1 cellular context compared by ENCODE assay signal in genomic region chr6:132279592-132280139, GRCh38.
TF ChIP-seq lines count a peak whose summit lies in the region.

No MANE protein-coding gene starts in this region.

TF ChIP-seq in HEK293, 187 proteins besides CTCF, POLR2A, EP300 and RAD21 (continued from another document and continues in another):
- TF ChIP-seq ZNF518A (tag by site-specific recombination; conservative IDR thresholded peaks at IDR 0.05; ENCODE audit: low read depth) (0 out of 2 replicates have a peak, but pooled peaks have one; percentile 26), ZFHX2 (tag by site-specific recombination; conservative IDR thresholded peaks at IDR 0.05) (no peak), ZNF701 (tag by site-specific recombination; IDR thresholded peaks at IDR 0.05) (no peak), ZNF529 (tag by site-specific recombination; IDR thresholded peaks at IDR 0.05; ENCODE audit: insufficient replicate concordance) (no peak), ZNF558 (tag by site-specific recombination; IDR thresholded peaks at IDR 0.05) (no peak), ZNF341 (tag by site-specific recombination; IDR thresholded peaks at IDR 0.05; ENCODE audit: low read depth) (no peak), ZNF654 (tag by site-specific recombination; IDR thresholded peaks at IDR 0.05; ENCODE audit: low read depth) (peak; percentile 99), ZNF280D (tag by site-specific recombination; IDR thresholded peaks at IDR 0.05) (no peak), ZNF37A (tag by site-specific recombination; IDR thresholded peaks at IDR 0.05) (no peak), GLIS1 (tag by site-specific recombination; IDR thresholded peaks at IDR 0.05) (no peak), ZSCAN4 (tag by site-specific recombination; IDR thresholded peaks at IDR 0.05) (no peak), KLF16 (tag by site-specific recombination; IDR thresholded peaks at IDR 0.05) (no peak), SP7 (tag by site-specific recombination; IDR thresholded peaks at IDR 0.05) (peak; percentile 45; the same call in 1 of the 2 replicates), ZNF791 (tag by site-specific recombination; IDR thresholded peaks at IDR 0.05) (no peak), ZNF785 (tag by site-specific recombination; IDR thresholded peaks at IDR 0.05) (no peak), TRIM28 (IDR thresholded peaks at IDR 0.05; ENCODE audit: borderline replicate concordance, low read length) (no peak; the same call in 1 of the 2 replicates), ZNF324 (tag by site-specific recombination; IDR thresholded peaks at IDR 0.05) (0 out of 2 replicates have a peak, but pooled peaks have one; percentile 49), ZBTB7A (tag by site-specific recombination; IDR thresholded peaks at IDR 0.05; ENCODE audit: low read depth) (no peak), ZNF2 (tag by site-specific recombination; IDR thresholded peaks at IDR 0.05) (peak; percentile 94), ZFP69B (tag by site-specific recombination; IDR thresholded peaks at IDR 0.05) (no peak), ZNF404 (tag by site-specific recombination; IDR thresholded peaks at IDR 0.05) (no peak), ZNF513 (tag by site-specific recombination; IDR thresholded peaks at IDR 0.05) (no peak), ZNF501 (tag by site-specific recombination; IDR thresholded peaks at IDR 0.05) (0 out of 2 replicates have a peak, but pooled peaks have one; percentile 25), ZNF394 (tag by site-specific recombination; IDR thresholded peaks at IDR 0.05; ENCODE audit: borderline replicate concordance) (no peak; the same call in 1 of the 2 replicates), ZNF658 (tag by site-specific recombination; IDR thresholded peaks at IDR 0.05) (no peak), ZNF514 (tag by site-specific recombination; IDR thresholded peaks at IDR 0.05) (no peak), YY2 (tag by site-specific recombination; IDR thresholded peaks at IDR 0.05) (no peak), ZNF433 (tag by site-specific recombination; IDR thresholded peaks at IDR 0.05; ENCODE audit: low read depth) (no peak), ZNF670 (tag by site-specific recombination; IDR thresholded peaks at IDR 0.05; ENCODE audit: low read depth) (no peak), ZNF391 (tag by site-specific recombination; IDR thresholded peaks at IDR 0.05; ENCODE audit: borderline replicate concordance, low read depth) (peak; percentile 44; the same call in 1 of the 2 replicates), ZNF623 (tag by site-specific recombination; IDR thresholded peaks at IDR 0.05) (no peak), ZNF639 (tag by site-specific recombination; IDR thresholded peaks at IDR 0.05) (0 out of 2 replicates have a peak, but pooled peaks have one; percentile 59), ZNF792 (tag by site-specific recombination; IDR thresholded peaks at IDR 0.05) (peak; percentile 88; the same call in 1 of the 2 replicates), ZNF335 (tag by site-specific recombination; conservative IDR thresholded peaks at IDR 0.05) (peak; percentile 39; the same call in 1 of the 2 replicates), ZNF830 (tag by site-specific recombination; IDR thresholded peaks at IDR 0.05; ENCODE audit: low read depth) (no peak), ZNF692 (tag by site-specific recombination; IDR thresholded peaks at IDR 0.05) (peak; percentile 31; the same call in 1 of the 2 replicates), ZNF660 (tag by site-specific recombination; IDR thresholded peaks at IDR 0.05) (peak; percentile 93), ZNF530 (tag by site-specific recombination; IDR thresholded peaks at IDR 0.05; ENCODE audit: low read depth) (no peak), PRDM4 (tag by site-specific recombination; IDR thresholded peaks at IDR 0.05) (no peak), ZBTB44 (tag by site-specific recombination; IDR thresholded peaks at IDR 0.05) (no peak), ZNF223 (tag by site-specific recombination; IDR thresholded peaks at IDR 0.05) (no peak), ZEB2 (tag by site-specific recombination; IDR thresholded peaks at IDR 0.05) (0 out of 2 replicates have a peak, but pooled peaks have one; percentile 45), KLF17 (tag by site-specific recombination; IDR thresholded peaks at IDR 0.05) (peak; percentile 44; the same call in 1 of the 2 replicates)
